26 cellular contexts compared by ENCODE assay signal in the genomic region with DNA sequence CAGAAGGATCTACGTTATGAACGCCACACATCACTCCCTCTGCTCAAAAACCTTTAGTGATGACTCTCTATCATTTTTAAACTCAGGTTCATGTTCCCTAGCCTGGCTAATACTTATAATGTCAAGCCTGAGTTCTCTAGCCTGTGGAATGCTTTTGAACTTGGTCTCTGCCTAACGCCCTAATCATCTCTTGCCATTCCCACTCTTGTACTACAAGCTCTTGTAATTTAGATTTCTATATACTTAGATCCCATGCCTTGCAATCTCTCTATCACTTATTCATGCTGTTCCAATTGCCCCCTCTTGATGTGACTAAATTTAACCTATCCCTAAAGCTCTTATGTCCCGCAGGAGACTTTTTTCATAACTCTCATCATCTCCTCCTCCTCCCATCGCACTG. TPM values are rescaled to one million over a fixed set of nuclear protein-coding genes. Genes with fewer than 3 reads are reported as not detected.
"Had no signal": no experiment of that assay in that cellular context is flagged by ENCODE, and none has a peak within 500 bp of the region (broad histone marks: within the 10 kb centered on the region; RNA-seq: fewer than 3 reads in every experiment).

No MANE protein-coding gene starts in this region.

- H3K9me3 ChIP-seq: colonic mucosa, esophagus muscularis mucosa, esophagus squamous epithelium, gastrocnemius medialis, gastroesophageal sphincter, heart left ventricle had no signal

- H3K27me3 ChIP-seq: colonic mucosa, dorsolateral prefrontal cortex, esophagus muscularis mucosa, esophagus squamous epithelium, foreskin keratinocyte, gastrocnemius medialis, gastroesophageal sphincter, heart left ventricle, heart right ventricle had no signal

- H3K27ac ChIP-seq: colonic mucosa, coronary artery, dorsolateral prefrontal cortex, epithelial cell of prostate, esophagus muscularis mucosa, esophagus squamous epithelium, foreskin keratinocyte, gastrocnemius medialis, gastroesophageal sphincter, heart left ventricle, heart right ventricle had no signal

- H3K4me1 ChIP-seq: colonic mucosa, esophagus muscularis mucosa, esophagus squamous epithelium, foreskin keratinocyte, gastrocnemius medialis, gastroesophageal sphincter, heart left ventricle had no signal

- H3K36me3 ChIP-seq: colonic mucosa, esophagus muscularis mucosa, esophagus squamous epithelium, gastrocnemius medialis, gastroesophageal sphincter, heart left ventricle, heart right ventricle had no signal

- ATAC-seq: effector memory CD8-positive, alpha-beta T cell; esophagus mucosa; foreskin keratinocyte; gastrocnemius medialis; gastroesophageal sphincter; heart right ventricle had no signal

- DNase-seq: colonic mucosa; cortex of kidney; dermis blood vessel endothelial cell; dorsolateral prefrontal cortex; effector CD4-positive, alpha-beta T cell; effector CD8-positive, alpha-beta T cell; effector memory CD4-positive, alpha-beta T cell; effector memory CD8-positive, alpha-beta T cell; endodermal cell; erythroblast; esophagus squamous epithelium; foreskin fibroblast; foreskin keratinocyte; foreskin melanocyte; gastrocnemius medialis; glutamatergic neuron; head of caudate nucleus; heart left ventricle; heart right ventricle had no signal

- H3K4me3 ChIP-seq: colonic mucosa, coronary artery, dorsolateral prefrontal cortex, esophagus muscularis mucosa, esophagus squamous epithelium, gastrocnemius medialis, gastroesophageal sphincter, heart left ventricle, heart right ventricle had no signal

RNA-seq across cellular contexts. Expression of a gene that starts 40.3 kb away (rescaled TPM):
- total RNA-seq: dermis microvascular lymphatic vessel endothelial cell, endothelial cell of umbilical vein had no signal
- polyA plus RNA-seq: endothelial cell of umbilical vein had no signal
